Comparison of ENCODE assay signal across 13 cellular contexts in genomic region chr9:125659954-125660353, GRCh38. TPM values are rescaled to one million over a fixed set of nuclear protein-coding genes. Genes with fewer than 3 reads are reported as not detected.
A peak's percentile ranks its signal among the peaks of the same experiment; 100 is the strongest.
DNase-seq lines count a peak whose midpoint lies in the region; ATAC-seq, FAIRE-seq and TF ChIP-seq lines count a peak whose summit lies in the region.
"Had no signal": no experiment of that assay in that cellular context is flagged by ENCODE, and none has a peak within 500 bp of the region (broad histone marks: within the 10 kb centered on the region; RNA-seq: fewer than 3 reads in every experiment).

No MANE protein-coding gene starts in this region.

- no peak overlapping the region for H3K4ac ChIP-seq in H1 (replicated peaks; ENCODE audit: insufficient read length, low read depth, low read length)

- no peak overlapping the region for H4K91ac ChIP-seq in H1 (replicated peaks; ENCODE audit: insufficient read length, low read length)

- no peak overlapping the region for H2AK5ac ChIP-seq in H1 (ENCODE audit: low read depth, low read length)

- H3K79me2 ChIP-seq in H1 (ENCODE audit: control insufficient read depth in 1 of 2, insufficient read depth in 2 of 2, low read length in 2 of 2) = peaks cover 0 to 16% of the 10 kb centered on the region in 2 experiments; a peak in 2 of 4 replicates

- H3K23me2 ChIP-seq in H1 (ENCODE audit: low read depth, low read length) = peaks cover 3% of the 10 kb centered on the region; the same call in 1 of the 2 replicates

- peak; percentile 73 to 76 for ATAC-seq in activated T-cell treated with anti-CD3 and anti-CD28 coated beads, Interleukin-2, amount 50 U/mL, for 4 hours
- ATAC-seq in stimulated activated effector memory CD8-positive, alpha-beta T cell treated with anti-CD3 and anti-CD28 coated beads, Interleukin-12 subunit alpha, Interleukin-12 subunit beta, amount 100 ng/mL, for 72 hours = peak; percentile 87
- ATAC-seq in HG02642 (IDR thresholded peaks at IDR 0.05; ENCODE audit: poor library complexity, unreplicated experiment) = no peak

- no peak overlapping the region for H2BK5ac ChIP-seq in H1 (ENCODE audit: low read depth, low read length)

- FAIRE-seq in H1 (lab: Jason Lieb, UNC) = no peak

- no peak overlapping the region for H3K14ac ChIP-seq in H1 (ENCODE audit: insufficient read length)

- no peak for TF ChIP-seq RAD21 in H1 (IDR thresholded peaks at IDR 0.05 in 1 of 2, conservative IDR thresholded peaks at IDR 0.05 in 1 of 2; ENCODE audit: low read depth in 2 of 2, low read length in 2 of 2)

- H3K4me1 ChIP-seq in H1 (replicated peaks in 1 of 4; ENCODE audit: control insufficient read depth in 3 of 4, insufficient read depth in 4 of 4, low read length in 3 of 4) (peaks cover 3 to 14% (median 6%) of the 10 kb centered on the region in 4 experiments; a peak in 4 of 7 replicates), HAP-1 (peaks cover 15% of the 10 kb centered on the region)
- H3K4me1 ChIP-seq: adrenal gland had no signal

- H3K36me3 ChIP-seq in H1 (ENCODE audit: control insufficient read depth in 2 of 4, insufficient read depth in 4 of 4, low read length in 3 of 4) (peaks cover 0 to 2% (median 0%) of the 10 kb centered on the region in 4 experiments; a peak in 3 of 8 replicates), HAP-1 (replicated peaks) (no peaks in the 10 kb centered on the region; the same call in 1 of the 2 replicates)
- H3K36me3 ChIP-seq: adrenal gland had no signal

- no peak overlapping the region for H3K27ac ChIP-seq in H1 (ENCODE audit: low read depth, low read length)

- H3K9me3 Mint-ChIP-seq in activated T-cell treated with anti-CD3 and anti-CD28 coated beads, Interleukin-2, amount 50 U/mL, for 4 hours = no peaks in the 10 kb centered on the region
- H3K9me3 Mint-ChIP-seq in stimulated activated effector memory CD8-positive, alpha-beta T cell treated with anti-CD3 and anti-CD28 coated beads, Interleukin-12 subunit alpha, Interleukin-12 subunit beta, amount 100 ng/mL, for 72 hours = no peaks in the 10 kb centered on the region

- H3K79me1 ChIP-seq in H1 (ENCODE audit: low read depth, low read length) = no peaks in the 10 kb centered on the region; the same call in 1 of the 2 replicates

- H2AFZ ChIP-seq in H1 (ENCODE audit: low read length) = no peak overlapping the region

- H3K27me3 ChIP-seq in H1 (replicated peaks in 1 of 4; ENCODE audit: control insufficient read depth in 3 of 4, extremely low read depth in 1 of 4, insufficient read depth in 3 of 4, low read length in 3 of 4) (no peaks in the 10 kb centered on the region), HAP-1 (ENCODE audit: low read depth) (no peaks in the 10 kb centered on the region)
- H3K27me3 ChIP-seq: adrenal gland had no signal

- no peak overlapping the region for H2BK12ac ChIP-seq in H1 (ENCODE audit: low read depth, low read length)

- WGBS in H1 (ENCODE audit: extremely low coverage in 1 of 2, insufficient coverage in 1 of 2, insufficient read length in 1 of 2, insufficient replicate concordance in 2 of 2, low coverage in 1 of 2, low lambda C conversion rate in 2 of 2, missing lambda C conversion rate in 1 of 2), 2 experiments = 64% methylated on average over 4 of the region's 4 CpGs; no CpG with 5 or more reads in 1 of the 2 experiments

- H3K56ac ChIP-seq in H1 (replicated peaks; ENCODE audit: insufficient read length, low read depth, low read length) = no peak overlapping the region

- H2BK20ac ChIP-seq in H1 (ENCODE audit: low read length) = no peak overlapping the region

- H3K4me1 Mint-ChIP-seq in activated T-cell treated with anti-CD3 and anti-CD28 coated beads, Interleukin-2, amount 50 U/mL, for 4 hours (ENCODE audit: low read depth) = peaks cover 12% of the 10 kb centered on the region
- peaks cover 14% of the 10 kb centered on the region for H3K4me1 Mint-ChIP-seq in stimulated activated effector memory CD8-positive, alpha-beta T cell treated with anti-CD3 and anti-CD28 coated beads, Interleukin-12 subunit alpha, Interleukin-12 subunit beta, amount 100 ng/mL, for 72 hours

- TF ChIP-seq EP300 in H1 (IDR thresholded peaks at IDR 0.05; ENCODE audit: borderline replicate concordance in 1 of 2, low read depth in 2 of 2, low read length in 2 of 2) = no peak

- H3K23ac ChIP-seq in H1 (ENCODE audit: insufficient read length) = no peak overlapping the region

- in situ Hi-C loops in HAP-1 (cut with MboI; ENCODE audit: low sequenced_read_pairs) = no loop called here

- DNase-seq in activated T-cell treated with anti-CD3 and anti-CD28 coated beads, Interleukin-2, amount 50 U/mL, for 4 hours = no peak
- DNase-seq in activated T-cell treated with anti-CD3 and anti-CD28 coated beads for 4 hours = no peak
- DNase-seq in HT1080 (ENCODE audit: low read depth) = peak; percentile 85
- DNase-seq in H1 (ENCODE audit: low read depth in 1 of 2, low spot score in 2 of 2) = no peak
- DNase-seq in stimulated activated effector memory CD8-positive, alpha-beta T cell treated with anti-CD3 and anti-CD28 coated beads, Interleukin-12 subunit alpha, Interleukin-12 subunit beta, amount 100 ng/mL, for 72 hours (ENCODE audit: low spot score in 2 of 2) = no peak
- no peak for DNase-seq in retina
- no peak for DNase-seq in HAP-1 (ENCODE audit: low spot score in 2 of 2)
- DNase-seq: GF-D8; NCI-H1092; NCI-H526 treated with DMSO at 0.1 percent for 48 hours; stimulated activated naive CD4-positive, alpha-beta T cell treated with Interleukin-2 at 50 U/mL for 16 hours had no signal

- TF ChIP-seq CTCF in H1 (IDR thresholded peaks at IDR 0.05; ENCODE audit: control extremely low read depth in 1 of 3, insufficient read depth in 1 of 3, low read depth in 1 of 3, low read length in 3 of 3) = no peak

- CTCF ChIA-PET in H1 (lab: Charles Lee; ENCODE audit: partially characterized antibody) = interaction anchor here (1.0 kb wide), 1 partner anchor 46 kb away, joined by 3 read pairs; no protein-coding TSS in a partner anchor

- H3K4me3 ChIP-seq in H1 (ENCODE audit: extremely low read depth in 1 of 4, insufficient read depth in 2 of 4, low read depth in 3 of 4, low read length in 4 of 4) (no peak overlapping the region), HAP-1 (no peak overlapping the region)
- H3K4me3 ChIP-seq: adrenal gland had no signal

- POLR2A ChIA-PET in H1 (lab: Charles Lee; ENCODE audit: partially characterized antibody) = no interaction called here

- no peaks in the 10 kb centered on the region for H3K9me3 ChIP-seq in H1 (ENCODE audit: insufficient read depth in 2 of 2, low read depth in 1 of 2, low read length in 1 of 2)
- no peaks in the 10 kb centered on the region for H3K9me3 ChIP-seq in HAP-1
- H3K9me3 ChIP-seq: adrenal gland had no signal

- no peaks in the 10 kb centered on the region for H4K20me1 ChIP-seq in H1 (replicated peaks in 1 of 2; ENCODE audit: control insufficient read depth in 1 of 2, insufficient read depth in 2 of 2, low read length in 2 of 2)

- no peak overlapping the region for H4K8ac ChIP-seq in H1 (ENCODE audit: extremely low read depth, insufficient read depth, low read length)

- H3K27ac Mint-ChIP-seq in stimulated activated effector memory CD8-positive, alpha-beta T cell treated with anti-CD3 and anti-CD28 coated beads, Interleukin-12 subunit alpha, Interleukin-12 subunit beta, amount 100 ng/mL, for 72 hours = no peak overlapping the region

- no peak for TF ChIP-seq POLR2A in H1 (IDR thresholded peaks at IDR 0.05; ENCODE audit: control extremely low read depth in 1 of 2, low read depth in 2 of 2, low read length in 2 of 2)

- no peak overlapping the region for H4K5ac ChIP-seq in H1 (ENCODE audit: insufficient read length, low read depth, low read length)

- no peaks in the 10 kb centered on the region for H3K27me3 Mint-ChIP-seq in activated T-cell treated with anti-CD3 and anti-CD28 coated beads, Interleukin-2, amount 50 U/mL, for 4 hours (ENCODE audit: low read depth)

- H2BK15ac ChIP-seq in H1 (ENCODE audit: low read length) = no peak overlapping the region

- peak overlapping the region; percentile 20; the same call in 1 of the 2 replicates for H3K18ac ChIP-seq in H1 (ENCODE audit: extremely low read depth, low read length)

- H3K9ac ChIP-seq in H1 (replicated peaks in 1 of 4; ENCODE audit: extremely low read depth in 1 of 4, low read depth in 3 of 4, low read length in 3 of 4) = no peak overlapping the region

- no peak overlapping the region for H2BK120ac ChIP-seq in H1 (replicated peaks; ENCODE audit: low read depth, low read length)

- peaks cover 19% of the 10 kb centered on the region for H3K36me3 Mint-ChIP-seq in activated T-cell treated with anti-CD3 and anti-CD28 coated beads, Interleukin-2, amount 50 U/mL, for 4 hours (ENCODE audit: insufficient read depth)
- peaks cover 9% of the 10 kb centered on the region for H3K36me3 Mint-ChIP-seq in stimulated activated effector memory CD8-positive, alpha-beta T cell treated with anti-CD3 and anti-CD28 coated beads, Interleukin-12 subunit alpha, Interleukin-12 subunit beta, amount 100 ng/mL, for 72 hours

- H3K4me3 Mint-ChIP-seq in activated T-cell treated with anti-CD3 and anti-CD28 coated beads, Interleukin-2, amount 50 U/mL, for 4 hours = no peak overlapping the region
- no peak overlapping the region for H3K4me3 Mint-ChIP-seq in stimulated activated effector memory CD8-positive, alpha-beta T cell treated with anti-CD3 and anti-CD28 coated beads, Interleukin-12 subunit alpha, Interleukin-12 subunit beta, amount 100 ng/mL, for 72 hours

- H3K4me2 ChIP-seq in H1 (ENCODE audit: insufficient read depth in 1 of 2, low read depth in 2 of 2, low read length in 2 of 2) = no peak overlapping the region

TF ChIP-seq in H1, 55 proteins besides CTCF, POLR2A, EP300 and RAD21 (continues in another document):
- TF ChIP-seq SIX5 (IDR thresholded peaks at IDR 0.05; ENCODE audit: low read depth, low read length) = no peak
- no peak for TF ChIP-seq KDM5A (IDR thresholded peaks at IDR 0.05; ENCODE audit: low read length)
- no peak for TF ChIP-seq CTBP2 (IDR thresholded peaks at IDR 0.05; ENCODE audit: borderline replicate concordance, insufficient read depth, insufficient read length, low read length)

RNA-seq across cellular contexts. Expression of gene MAPKAP1, which starts 47.1 kb away (rescaled TPM):
- 100 to 1,000 TPM in 2 of 3 donors, 10 to 100 TPM in 1; 89.8 to 108 (median 107) TPM for total RNA-seq in activated T-cell treated with anti-CD3 and anti-CD28 coated beads, Interleukin-2, amount 50 U/mL, for 4 hours
- total RNA-seq in HT1080 (2014; rRNA removed; shearing (Covaris generic)) = 194 and 203 TPM in 2 replicates
- 161 and 165 TPM in 2 replicates for polyA plus RNA-seq in HT1080 (2015; cell fraction: cytosol; rRNA removed)
- 75.1 and 83.1 TPM in 2 replicates for polyA plus RNA-seq in HT1080 (2015; cell fraction: nucleus; rRNA removed)
- total RNA-seq in H1 (2021; fragmentation: NEBNext Ultra II Directional; extraction: Animal tissue kit (Norgen Biotek cat#: 25700)) = 140 and 146 TPM in 2 replicates
- polyA plus RNA-seq in H1 (2011; rRNA removed) = 79.2 and 101 TPM in 2 replicates
- 85.1 TPM for polyA plus RNA-seq in H1 (2011; cell fraction: cytosol; rRNA removed)
- polyA plus RNA-seq in H1 (2011; cell fraction: nucleus; rRNA removed) = 106 TPM
- polyA plus RNA-seq in H1 (2012, experiment 1 of 2) = 86.0 to 98.9 TPM (median 91.5 TPM) in 4 replicates
- 41.8 TPM for polyA plus RNA-seq in H1 (2012, experiment 2 of 2)
- 89.0 TPM for polyA plus RNA-seq in H1 (2013, experiment 1 of 2)
- polyA plus RNA-seq in H1 (2013, experiment 2 of 2) = 86.7 TPM
- polyA minus RNA-seq in H1 (2011; rRNA and poly(A)+ RNA removed) = 117 and 131 TPM in 2 replicates
- 31.9 TPM for polyA minus RNA-seq in H1 (2011; cell fraction: cytosol; rRNA and poly(A)+ RNA removed)
- 97.4 TPM for polyA minus RNA-seq in H1 (2011; cell fraction: nucleus; rRNA and poly(A)+ RNA removed)
